1 cellular context compared by ENCODE assay signal in the genomic region with DNA sequence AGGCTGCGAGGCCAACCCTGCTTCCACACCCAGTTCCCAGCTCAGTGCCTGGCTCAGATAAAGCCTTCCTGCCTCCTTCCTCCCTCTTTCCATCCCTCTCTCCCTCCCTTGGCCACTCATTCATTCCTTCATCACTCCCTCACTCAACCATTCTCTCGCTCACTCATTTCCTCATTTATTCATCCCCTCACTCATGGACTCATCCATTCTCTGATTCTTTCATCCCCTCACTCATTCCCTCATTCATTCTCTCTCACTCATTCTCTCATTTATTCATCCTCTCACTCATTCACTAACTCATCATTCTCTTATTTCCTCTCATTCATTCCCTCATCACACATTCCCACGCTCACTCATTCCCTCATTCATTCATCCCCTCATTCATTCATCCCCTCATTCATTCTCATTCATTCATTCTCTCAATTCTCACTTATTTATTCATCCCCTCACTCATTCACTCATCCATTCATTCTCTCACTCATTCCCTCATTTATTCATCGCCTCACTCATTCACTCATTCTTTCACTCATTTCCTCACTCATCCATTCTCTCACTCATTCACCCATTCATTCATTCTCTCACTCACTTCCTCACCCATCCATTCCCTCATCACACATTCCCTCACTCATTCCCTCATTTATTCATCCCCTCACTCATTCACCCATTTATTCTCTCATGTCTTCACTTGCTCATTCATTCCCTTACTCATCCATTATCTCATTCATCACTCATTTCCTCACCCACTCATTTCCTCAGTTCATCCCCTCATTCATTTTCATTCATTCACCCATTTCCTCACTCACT.
A peak's percentile ranks its signal among the peaks of the same experiment; 100 is the strongest.
TF ChIP-seq lines count a peak whose summit lies in the region.

No MANE protein-coding gene starts in this region.

TF ChIP-seq in HEK293, 187 proteins besides CTCF, POLR2A, EP300 and RAD21 (continued from another document):
- TF ChIP-seq, protein P1, sequence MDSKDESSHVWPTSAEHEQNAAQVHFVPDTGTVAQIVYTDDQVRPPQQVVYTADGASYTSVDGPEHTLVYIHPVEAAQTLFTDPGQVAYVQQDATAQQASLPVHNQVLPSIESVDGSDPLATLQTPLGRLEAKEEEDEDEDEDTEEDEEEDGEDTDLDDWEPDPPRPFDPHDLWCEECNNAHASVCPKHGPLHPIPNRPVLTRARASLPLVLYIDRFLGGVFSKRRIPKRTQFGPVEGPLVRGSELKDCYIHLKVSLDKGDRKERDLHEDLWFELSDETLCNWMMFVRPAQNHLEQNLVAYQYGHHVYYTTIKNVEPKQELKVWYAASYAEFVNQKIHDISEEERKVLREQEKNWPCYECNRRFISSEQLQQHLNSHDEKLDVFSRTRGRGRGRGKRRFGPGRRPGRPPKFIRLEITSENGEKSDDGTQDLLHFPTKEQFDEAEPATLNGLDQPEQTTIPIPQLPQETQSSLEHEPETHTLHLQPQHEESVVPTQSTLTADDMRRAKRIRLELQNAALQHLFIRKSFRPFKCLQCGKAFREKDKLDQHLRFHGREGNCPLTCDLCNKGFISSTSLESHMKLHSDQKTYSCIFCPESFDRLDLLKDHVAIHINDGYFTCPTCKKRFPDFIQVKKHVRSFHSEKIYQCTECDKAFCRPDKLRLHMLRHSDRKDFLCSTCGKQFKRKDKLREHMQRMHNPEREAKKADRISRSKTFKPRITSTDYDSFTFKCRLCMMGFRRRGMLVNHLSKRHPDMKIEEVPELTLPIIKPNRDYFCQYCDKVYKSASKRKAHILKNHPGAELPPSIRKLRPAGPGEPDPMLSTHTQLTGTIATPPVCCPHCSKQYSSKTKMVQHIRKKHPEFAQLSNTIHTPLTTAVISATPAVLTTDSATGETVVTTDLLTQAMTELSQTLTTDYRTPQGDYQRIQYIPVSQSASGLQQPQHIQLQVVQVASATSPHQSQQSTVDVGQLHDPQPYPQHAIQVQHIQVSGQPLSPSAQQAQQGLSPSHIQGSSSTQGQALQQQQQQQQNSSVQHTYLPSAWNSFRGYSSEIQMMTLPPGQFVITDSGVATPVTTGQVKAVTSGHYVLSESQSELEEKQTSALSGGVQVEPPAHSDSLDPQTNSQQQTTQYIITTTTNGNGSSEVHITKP (tag by site-specific recombination; IDR thresholded peaks at IDR 0.05): peak; percentile 41; the same call in 1 of the 2 replicates
